1 cellular context compared by ENCODE assay signal in genomic region chr1:20151906-20152598, GRCh38.
A peak's percentile ranks its signal among the peaks of the same experiment; 100 is the strongest.
TF ChIP-seq lines count a peak whose summit lies in the region.

No MANE protein-coding gene starts in this region.

TF ChIP-seq in HepG2, 621 proteins besides CTCF, POLR2A, EP300 and RAD21 (continued from another document and continues in another):
- no peak for TF ChIP-seq NCOR1 (IDR thresholded peaks at IDR 0.05; ENCODE audit: borderline replicate concordance, low read length)
- no peak for TF ChIP-seq DZIP1 (CRISPR knock-in tag; IDR thresholded peaks at IDR 0.05)
- TF ChIP-seq AKNA (CRISPR knock-in tag; IDR thresholded peaks at IDR 0.05; ENCODE audit: borderline replicate concordance) = no peak
- no peak for TF ChIP-seq HMGA1 (CRISPR knock-in tag; conservative IDR thresholded peaks at IDR 0.05)
- no peak for TF ChIP-seq CREBL2 (CRISPR knock-in tag; IDR thresholded peaks at IDR 0.05; ENCODE audit: borderline replicate concordance)
- TF ChIP-seq ZNF343 (CRISPR knock-in tag; IDR thresholded peaks at IDR 0.05) = peak; percentile 50; the same call in 1 of the 2 replicates
- TF ChIP-seq MYC (CRISPR knock-in tag; IDR thresholded peaks at IDR 0.05; ENCODE audit: borderline replicate concordance) = peak; percentile 23; the same call in 1 of the 2 replicates
- TF ChIP-seq ZNF512 (CRISPR knock-in tag; IDR thresholded peaks at IDR 0.05) = no peak
- TF ChIP-seq REST (IDR thresholded peaks at IDR 0.05; ENCODE audit: borderline replicate concordance in 1 of 2, low read depth in 1 of 2, low read length in 2 of 2) = no peak
- TF ChIP-seq ZNF773 (CRISPR knock-in tag; IDR thresholded peaks at IDR 0.05; ENCODE audit: borderline replicate concordance) = no peak
- TF ChIP-seq SNAPC2 (CRISPR knock-in tag; IDR thresholded peaks at IDR 0.05) = no peak
- no peak for TF ChIP-seq ZNF224 (CRISPR knock-in tag; IDR thresholded peaks at IDR 0.05)
- TF ChIP-seq FOXP1 (IDR thresholded peaks at IDR 0.05) = no peak
- TF ChIP-seq FOXP1 (CRISPR knock-in tag; IDR thresholded peaks at IDR 0.05) = no peak
- no peak for TF ChIP-seq RELA (CRISPR knock-in tag; IDR thresholded peaks at IDR 0.05)
- 0 out of 2 replicates have a peak, but pooled peaks have one; percentile 26 for TF ChIP-seq ZNF263 (CRISPR knock-in tag; IDR thresholded peaks at IDR 0.05)
- TF ChIP-seq U2AF1 (optimal IDR thresholded peaks at IDR 0.05; ENCODE audit: low read depth, low read length) = no peak
- TF ChIP-seq ETS1 (CRISPR knock-in tag; IDR thresholded peaks at IDR 0.05) = no peak
- peak; percentile 54; the same call in 1 of the 2 replicates for TF ChIP-seq TBX2 (CRISPR knock-in tag; IDR thresholded peaks at IDR 0.05; ENCODE audit: borderline replicate concordance)
- TF ChIP-seq KDM5A (IDR thresholded peaks at IDR 0.05; ENCODE audit: borderline replicate concordance, low read length) = no peak
- TF ChIP-seq NR0B2 (CRISPR knock-in tag; IDR thresholded peaks at IDR 0.05) = no peak
- 0 out of 2 replicates have a peak, but pooled peaks have one; percentile 13 for TF ChIP-seq HNF4A (CRISPR knock-in tag; IDR thresholded peaks at IDR 0.05)
- TF ChIP-seq GABPB1 (CRISPR knock-in tag; IDR thresholded peaks at IDR 0.05) = peak; percentile 61; the same call in 1 of the 2 replicates
- no peak for TF ChIP-seq ARID2 (CRISPR knock-in tag; IDR thresholded peaks at IDR 0.05; ENCODE audit: borderline replicate concordance)
- no peak for TF ChIP-seq ZNF205 (CRISPR knock-in tag; IDR thresholded peaks at IDR 0.05)
- TF ChIP-seq ZNF275 (CRISPR knock-in tag; IDR thresholded peaks at IDR 0.05; ENCODE audit: borderline replicate concordance) = peak; percentile 46; the same call in 1 of the 2 replicates
- TF ChIP-seq ZNF121 (CRISPR knock-in tag; IDR thresholded peaks at IDR 0.05) = no peak
- no peak for TF ChIP-seq SOX6 (IDR thresholded peaks at IDR 0.05)
- peak; percentile 29; the same call in 1 of the 2 replicates for TF ChIP-seq SOX6 (CRISPR knock-in tag; IDR thresholded peaks at IDR 0.05)
- TF ChIP-seq ZSCAN21 (CRISPR knock-in tag; IDR thresholded peaks at IDR 0.05; ENCODE audit: borderline replicate concordance) = no peak
- TF ChIP-seq ZSCAN29 (CRISPR knock-in tag; conservative IDR thresholded peaks at IDR 0.05) = no peak
- no peak for TF ChIP-seq ZNF562 (CRISPR knock-in tag; IDR thresholded peaks at IDR 0.05; ENCODE audit: borderline replicate concordance)
- no peak for TF ChIP-seq ZBTB3 (CRISPR knock-in tag; IDR thresholded peaks at IDR 0.05; ENCODE audit: borderline replicate concordance, low read depth)
- TF ChIP-seq ZNF83 (CRISPR knock-in tag; IDR thresholded peaks at IDR 0.05; ENCODE audit: borderline replicate concordance) = no peak
- no peak for TF ChIP-seq ZNF350 (CRISPR knock-in tag; IDR thresholded peaks at IDR 0.05; ENCODE audit: borderline replicate concordance, low read depth)
- TF ChIP-seq ZMAT3 (CRISPR knock-in tag; conservative IDR thresholded peaks at IDR 0.05) = no peak
- TF ChIP-seq ELF3 (CRISPR knock-in tag; IDR thresholded peaks at IDR 0.05) = peak; percentile 69
- TF ChIP-seq ZNF253 (CRISPR knock-in tag; IDR thresholded peaks at IDR 0.05; ENCODE audit: borderline replicate concordance) = no peak
- TF ChIP-seq MAFK (conservative IDR thresholded peaks at IDR 0.05 in 1 of 2, IDR thresholded peaks at IDR 0.05 in 1 of 2; ENCODE audit: low read length in 2 of 2) = no peak
- no peak for TF ChIP-seq TEAD2 (CRISPR knock-in tag; IDR thresholded peaks at IDR 0.05)
- no peak for TF ChIP-seq KDM6A (CRISPR knock-in tag; IDR thresholded peaks at IDR 0.05; ENCODE audit: low read depth)
- no peak for TF ChIP-seq SNAI1 (CRISPR knock-in tag; IDR thresholded peaks at IDR 0.05; ENCODE audit: borderline replicate concordance)
- TF ChIP-seq ZNF781 (CRISPR knock-in tag; IDR thresholded peaks at IDR 0.05; ENCODE audit: borderline replicate concordance, not compliant biosample characterization) = no peak
- TF ChIP-seq GATAD1 (CRISPR knock-in tag; IDR thresholded peaks at IDR 0.05) = no peak
- TF ChIP-seq XRCC5 (optimal IDR thresholded peaks at IDR 0.05; ENCODE audit: low read length) = peak; percentile 41
- no peak for TF ChIP-seq NFRKB (IDR thresholded peaks at IDR 0.05)
- no peak for TF ChIP-seq HOXA9 (CRISPR knock-in tag; IDR thresholded peaks at IDR 0.05; ENCODE audit: borderline replicate concordance)
- no peak for TF ChIP-seq JARID2 (CRISPR knock-in tag; IDR thresholded peaks at IDR 0.05; ENCODE audit: insufficient replicate concordance)
- no peak for TF ChIP-seq ZNF7 (CRISPR knock-in tag; IDR thresholded peaks at IDR 0.05)
- no peak for TF ChIP-seq THRA (CRISPR knock-in tag; IDR thresholded peaks at IDR 0.05; ENCODE audit: borderline replicate concordance)
- no peak for TF ChIP-seq GPN1 (CRISPR knock-in tag; IDR thresholded peaks at IDR 0.05; ENCODE audit: borderline replicate concordance)
- TF ChIP-seq GTF2F1 (IDR thresholded peaks at IDR 0.05; ENCODE audit: low read length) = no peak
- no peak for TF ChIP-seq SP5 (CRISPR knock-in tag; IDR thresholded peaks at IDR 0.05; ENCODE audit: borderline replicate concordance, low read depth)
- no peak for TF ChIP-seq HNRNPH1 (optimal IDR thresholded peaks at IDR 0.05; ENCODE audit: low read depth, low read length)
- no peak for TF ChIP-seq ZNF792 (CRISPR knock-in tag; IDR thresholded peaks at IDR 0.05)
